In the genomic region with DNA sequence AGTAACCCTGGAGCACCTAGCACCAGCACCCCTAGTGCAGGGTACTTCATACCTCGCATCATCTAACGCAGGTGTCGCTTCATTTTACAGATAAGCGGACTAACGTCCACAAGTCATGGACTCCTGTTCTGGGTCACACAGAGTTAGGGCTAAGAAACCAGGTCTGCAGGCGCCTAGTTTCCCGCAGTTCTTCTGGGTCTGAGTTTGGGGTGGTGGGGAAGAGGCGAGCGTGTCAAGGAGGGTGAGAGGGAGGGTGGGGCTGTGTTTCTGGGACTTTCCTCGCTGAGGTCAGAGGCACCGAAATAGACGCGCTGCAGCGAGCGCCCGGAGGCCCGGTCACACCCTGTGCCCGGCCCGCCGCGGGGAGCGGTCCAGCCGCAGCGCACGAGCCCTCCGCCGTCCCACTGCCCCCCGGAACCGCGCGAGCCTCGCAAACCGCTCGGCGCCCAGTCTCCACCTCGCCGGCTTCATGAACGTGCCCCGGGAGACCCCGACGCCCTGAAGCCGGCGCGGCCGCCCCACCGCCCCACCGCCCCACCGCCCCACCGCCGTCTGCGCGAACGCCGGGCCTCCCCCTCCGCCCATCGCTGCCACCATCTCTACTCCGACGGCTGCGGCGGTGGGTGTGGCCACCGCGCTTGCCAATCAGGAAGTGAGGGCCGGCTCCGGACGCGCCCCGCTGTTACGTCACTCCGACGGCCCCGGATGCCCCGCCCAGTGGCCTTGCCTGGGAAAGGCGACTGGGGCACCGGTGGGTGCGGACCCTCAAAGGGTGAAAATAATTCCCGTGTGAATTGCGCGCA, we compare ENCODE assay signal across 8 cellular contexts.
DNase-seq lines count a peak whose midpoint lies in the region; ATAC-seq and TF ChIP-seq lines count a peak whose summit lies in the region.

No MANE protein-coding gene starts in this region.

- H3K9me3 ChIP-seq in WERI-Rb-1 (ENCODE audit: severe bottlenecking): no peaks in the 10 kb centered on the region

- TF ChIP-seq POLR2A in GM18505 (IDR thresholded peaks at IDR 0.05; ENCODE audit: borderline replicate concordance, extremely low read depth, insufficient read depth, insufficient read length): peak; percentile 68

- ATAC-seq in GM18505 (IDR thresholded peaks at IDR 0.05; ENCODE audit: unreplicated experiment): peak; percentile 71
- ATAC-seq in HG02938 (IDR thresholded peaks at IDR 0.05; ENCODE audit: unreplicated experiment): peak; percentile 59

- in situ Hi-C loops in T47D (cut with HindIII; ENCODE audit: low pct_unique_long_range_greater_than_20kb, low sequenced_read_pairs): no loop called here

- TF ChIP-seq CTCF in WERI-Rb-1 (IDR thresholded peaks at IDR 0.05; ENCODE audit: low read depth, low read length): no peak

- H3K27me3 ChIP-seq in WERI-Rb-1 (ENCODE audit: insufficient read depth, low read depth, severe bottlenecking): no peaks in the 10 kb centered on the region

- DNase-seq in NCI-H2081 treated with DMSO at 0.1 percent for 48 hours (lab: John Stamatoyannopoulos, UW): peak; percentile 2
- peak; percentile 80 for DNase-seq in WERI-Rb-1
- peak; percentile 72 to 81 for DNase-seq in T47D (ENCODE audit: low read depth in 1 of 2, low spot score in 1 of 2)
- DNase-seq in iPS-NIHi11 (ENCODE audit: low spot score): peak; percentile 93
- DNase-seq in NCI-H1417 treated with DMSO at 0.1 percent for 48 hours (lab: John Stamatoyannopoulos, UW): no peak

- H3K27ac ChIP-seq in WERI-Rb-1: no peak overlapping the region
- H3K27ac ChIP-seq in skin epidermis: peak overlapping the region; percentile 91 to 100 (median 96)

- no peaks in the 10 kb centered on the region for H3K36me3 ChIP-seq in WERI-Rb-1

- peak overlapping the region; percentile 45 for H3K4me3 ChIP-seq in WERI-Rb-1 (ENCODE audit: low read depth, low read length)
- H3K4me3 ChIP-seq in skin epidermis: peak overlapping the region; percentile 46 to 82 (median 55)
